In genomic region chr19:48991823-48992570, GRCh38 we compare ENCODE assay signal across 8 cellular contexts. TPM values are rescaled to one million over a fixed set of nuclear protein-coding genes. Genes with fewer than 3 reads are reported as not detected.
DNase-seq lines count a peak whose midpoint lies in the region; ATAC-seq and TF ChIP-seq lines count a peak whose summit lies in the region.

No MANE protein-coding gene starts in this region.

- no peaks in the 10 kb centered on the region for H3K4me1 ChIP-seq in parathyroid adenoma

- H3K27me3 ChIP-seq in parathyroid adenoma (ENCODE audit: control insufficient read depth, insufficient read depth, low read length): no peaks in the 10 kb centered on the region

- TF ChIP-seq CTCF in parathyroid adenoma (IDR thresholded peaks at IDR 0.05): no peak

- peak overlapping the region; percentile 88 for H3K27ac ChIP-seq in parathyroid adenoma

- peaks cover 16% of the 10 kb centered on the region for H3K79me2 ChIP-seq in parathyroid adenoma

- H3K9ac ChIP-seq in parathyroid adenoma: peak overlapping the region; percentile 61

- peak overlapping the region; percentile 72 for H3K4me3 ChIP-seq in Jurkat, Clone E6-1 (ENCODE audit: low read length)
- H3K4me3 ChIP-seq in parathyroid adenoma (ENCODE audit: low read depth, low read length): peak overlapping the region; percentile 88

- no peaks in the 10 kb centered on the region for H3K27me3 Mint-ChIP-seq in activated naive CD8-positive, alpha-beta T cell treated with anti-CD3 and anti-CD28 coated beads for 36 hours

- H3K36me3 Mint-ChIP-seq in activated naive CD8-positive, alpha-beta T cell treated with anti-CD3 and anti-CD28 coated beads for 36 hours: peaks cover 32% of the 10 kb centered on the region

- peak overlapping the region; percentile 96 for H3K4me2 ChIP-seq in parathyroid adenoma (ENCODE audit: low read length)

- H3K36me3 ChIP-seq in parathyroid adenoma (ENCODE audit: control insufficient read depth, insufficient read depth, low read length): no peaks in the 10 kb centered on the region

- H3K27ac Mint-ChIP-seq in activated naive CD8-positive, alpha-beta T cell treated with anti-CD3 and anti-CD28 coated beads for 36 hours: peak overlapping the region; percentile 87

- no peaks in the 10 kb centered on the region for H3K9me3 Mint-ChIP-seq in activated naive CD8-positive, alpha-beta T cell treated with anti-CD3 and anti-CD28 coated beads for 36 hours

- in situ Hi-C loops in Caki2 (cut with HindIII; ENCODE audit: low pct_unique_long_range_greater_than_20kb, low sequenced_read_pairs): no loop called here

- H2AFZ ChIP-seq in parathyroid adenoma: peak overlapping the region; percentile 84

- DNase-seq in Caki2 (ENCODE audit: low read depth) (peak; percentile 53), cardiac septum (ENCODE audit: low spot score) (peak; percentile 85), erythroblast (lab: John Stamatoyannopoulos, UW) (no peak)
- DNase-seq in Jurkat, Clone E6-1 (ENCODE audit: low read depth, low spot score): no peak
- DNase-seq in activated naive CD8-positive, alpha-beta T cell treated with anti-CD3 and anti-CD28 coated beads for 36 hours: no peak
- DNase-seq in activated CD8-positive, alpha-beta memory T cell treated with anti-CD3 and anti-CD28 coated beads, Interleukin-2, amount 50 U/mL, for 48 hours: no peak

- ATAC-seq in GM18873 (IDR thresholded peaks at IDR 0.05; ENCODE audit: low FRiP score, unreplicated experiment): no peak

- peaks cover 34% of the 10 kb centered on the region for H3K4me1 Mint-ChIP-seq in activated naive CD8-positive, alpha-beta T cell treated with anti-CD3 and anti-CD28 coated beads for 36 hours

- peak overlapping the region; percentile 100 for H3K4me3 Mint-ChIP-seq in activated naive CD8-positive, alpha-beta T cell treated with anti-CD3 and anti-CD28 coated beads for 36 hours

- no peaks in the 10 kb centered on the region for H3K9me3 ChIP-seq in parathyroid adenoma (ENCODE audit: control insufficient read depth, low read length)

- intact Hi-C loops in cardiac septum (cut with DNase I): loop anchor here (5.0 to 10.0 kb wide), 2 partner anchors 155 to 213 kb away; no protein-coding TSS in a partner anchor

- no peak for TF ChIP-seq POLR2A in erythroblast (IDR thresholded peaks at IDR 0.05; ENCODE audit: low read length)

RNA-seq across cellular contexts. Expression of gene GYS1, which starts 1.1 kb away (rescaled TPM):
- 31.3 and 32.3 TPM in 2 replicates for total RNA-seq in Caki2 (2014; rRNA removed; shearing (Covaris generic); ENCODE audit: low replicate concordance)
- 41.6 TPM for polyA plus RNA-seq in Jurkat, Clone E6-1 (2012; ENCODE audit: insufficient read depth, insufficient read length)
- 10 to 100 TPM; 48.9 to 57.6 TPM for total RNA-seq in activated naive CD8-positive, alpha-beta T cell treated with anti-CD3 and anti-CD28 coated beads for 36 hours
- 175 TPM for total RNA-seq in cardiac septum

RNA-seq across cellular contexts. Expression of gene RUVBL2, which starts 1.7 kb away (rescaled TPM):
- total RNA-seq in Caki2 (2014; rRNA removed; shearing (Covaris generic); ENCODE audit: low replicate concordance): 493 and 608 TPM in 2 replicates
- 362 TPM for polyA plus RNA-seq in Jurkat, Clone E6-1 (2012; ENCODE audit: insufficient read depth, insufficient read length)
- total RNA-seq in activated naive CD8-positive, alpha-beta T cell treated with anti-CD3 and anti-CD28 coated beads for 36 hours: 100 to 1,000 TPM; 187 to 189 TPM
- 39.2 TPM for total RNA-seq in cardiac septum

RNA-seq across cellular contexts. Expression of gene LHB, which starts 24.9 kb away (rescaled TPM):
- total RNA-seq in Caki2 (2014; rRNA removed; shearing (Covaris generic); ENCODE audit: low replicate concordance): not detected in 2 replicates
- polyA plus RNA-seq in Jurkat, Clone E6-1 (2012; ENCODE audit: insufficient read depth, insufficient read length): not detected
- total RNA-seq in activated naive CD8-positive, alpha-beta T cell treated with anti-CD3 and anti-CD28 coated beads for 36 hours: not detected
- total RNA-seq in cardiac septum: not detected

RNA-seq across cellular contexts. Expression of gene FTL, which starts 26.9 kb away (rescaled TPM):
- 13,494 and 14,762 TPM in 2 replicates for total RNA-seq in Caki2 (2014; rRNA removed; shearing (Covaris generic); ENCODE audit: low replicate concordance)
- polyA plus RNA-seq in Jurkat, Clone E6-1 (2012; ENCODE audit: insufficient read depth, insufficient read length): 719 TPM
- total RNA-seq in activated naive CD8-positive, alpha-beta T cell treated with anti-CD3 and anti-CD28 coated beads for 36 hours: 1,000 to 10,000 TPM; 1,137 to 1,177 TPM
- total RNA-seq in cardiac septum: 827 TPM

RNA-seq across cellular contexts. Expression of gene CGB3, which starts 32.1 kb away (rescaled TPM):
- not detected in 2 replicates for total RNA-seq in Caki2 (2014; rRNA removed; shearing (Covaris generic); ENCODE audit: low replicate concordance)
- polyA plus RNA-seq in Jurkat, Clone E6-1 (2012; ENCODE audit: insufficient read depth, insufficient read length): not detected
- not detected for total RNA-seq in activated naive CD8-positive, alpha-beta T cell treated with anti-CD3 and anti-CD28 coated beads for 36 hours
- not detected for total RNA-seq in cardiac septum

Comparison
In these comparisons a context has a peak if more than half of its experiments do, and no peak if none do; other contexts are left out.
1. DNase-seq: peak in Caki2 (single experiment) and cardiac septum (single experiment); none in Jurkat, Clone E6-1 (single experiment), activated naive CD8-positive, alpha-beta T cell treated with anti-CD3 and anti-CD28 coated beads for 36 hours (single experiment), erythroblast (0 of 2) and activated CD8-positive, alpha-beta memory T cell treated with anti-CD3 and anti-CD28 coated beads, Interleukin-2, amount 50 U/mL, for 48 hours (single experiment).